In genomic region chr3:138417559-138417982, GRCh38 we compare ENCODE assay signal across 8 cellular contexts. TPM values are rescaled to one million over a fixed set of nuclear protein-coding genes. Genes with fewer than 3 reads are reported as not detected.
DNase-seq lines count a peak whose midpoint lies in the region; ATAC-seq, FAIRE-seq and TF ChIP-seq lines count a peak whose summit lies in the region.

No MANE protein-coding gene starts in this region.

- H3K4me3 ChIP-seq in epithelial cell of esophagus (ENCODE audit: low read length) = no peak overlapping the region

- FAIRE-seq in HTR-8/SVneo (lab: Jason Lieb, UNC) = peak; percentile 80

- peak; percentile 97 for TF ChIP-seq CTCF in epithelial cell of esophagus (IDR thresholded peaks at IDR 0.05; ENCODE audit: insufficient read depth, low read depth, low read length, missing control alignments)

- ATAC-seq in GM19467 (IDR thresholded peaks at IDR 0.05; ENCODE audit: unreplicated experiment) = peak; percentile 74

- peak; percentile 42 for DNase-seq in CMK (ENCODE audit: low read depth)
- DNase-seq in HTR-8/SVneo (ENCODE audit: insufficient read length, low spot score) = peak; percentile 90
- DNase-seq in NOMO-1 treated with dmso at 0.1 percent for 144 hours (lab: John Stamatoyannopoulos, UW; ENCODE audit: unreplicated experiment) = peak; percentile 79
- peak; percentile 22 for DNase-seq in activated CD8-positive, alpha-beta memory T cell treated with anti-CD3 and anti-CD28 coated beads, Interleukin-2, amount 50 U/mL, for 1 hour (ENCODE audit: extremely low read depth)
- DNase-seq in epithelial cell of esophagus (ENCODE audit: low read depth) = peak; percentile 82
- peak; percentile 83 for DNase-seq in mucosa of gallbladder (ENCODE audit: low spot score)
- peak; percentile 15 to 17 for DNase-seq in stimulated activated CD8-positive, alpha-beta memory T cell treated with anti-CD3 and anti-CD28 coated beads, Interleukin-4, amount 100 ng/mL, for 4 hours (ENCODE audit: low read depth in 2 of 2, low spot score in 1 of 2)

RNA-seq across cellular contexts. Expression of gene ESYT3, which starts 16.8 kb away (rescaled TPM):
- total RNA-seq in mucosa of gallbladder = 5.1 TPM

Comparison
In these comparisons a context has a peak if more than half of its experiments do, and no peak if none do; other contexts are left out.
1. DNase-seq: peak in every context shown above with its lines; median percentile 90 in HTR-8/SVneo; 83 in mucosa of gallbladder; 82 in epithelial cell of esophagus; 79 in NOMO-1 treated with dmso at 0.1 percent for 144 hours; 42 in CMK; 22 in activated CD8-positive, alpha-beta memory T cell treated with anti-CD3 and anti-CD28 coated beads, Interleukin-2, amount 50 U/mL, for 1 hour; 16 in stimulated activated CD8-positive, alpha-beta memory T cell treated with anti-CD3 and anti-CD28 coated beads, Interleukin-4, amount 100 ng/mL, for 4 hours.